ENCODE assay signal across 1 cellular context in genomic region chr18:46200178-46201055, GRCh38.
TF ChIP-seq lines count a peak whose summit lies in the region.

No MANE protein-coding gene starts in this region.

TF ChIP-seq in HEK293, 187 proteins besides CTCF, POLR2A, EP300 and RAD21 (continued from another document):
- TF ChIP-seq ATF2 (tag by site-specific recombination; IDR thresholded peaks at IDR 0.05; ENCODE audit: low read depth), result peak; percentile 91; the same call in 1 of the 2 replicates
- 0 out of 2 replicates have a peak, but pooled peaks have one; percentile 36 for TF ChIP-seq ZNF366 (tag by site-specific recombination; conservative IDR thresholded peaks at IDR 0.05)
- peak; percentile 55; the same call in 1 of the 2 replicates for TF ChIP-seq ZNF639 (tag by site-specific recombination; IDR thresholded peaks at IDR 0.05)
- 0 out of 2 replicates have a peak, but pooled peaks have one; percentile 19 for TF ChIP-seq ZNF335 (tag by site-specific recombination; conservative IDR thresholded peaks at IDR 0.05)
- peak; percentile 23; the same call in 1 of the 2 replicates for TF ChIP-seq ZSCAN4 (tag by site-specific recombination; IDR thresholded peaks at IDR 0.05)
